ENCODE assay signal across 19 cellular contexts in genomic region chr6:89745728-89746127, GRCh38.
DNase-seq lines count a peak whose midpoint lies in the region; ATAC-seq, FAIRE-seq and TF ChIP-seq lines count a peak whose summit lies in the region.
"Had no signal": no experiment of that assay in that cellular context is flagged by ENCODE, and none has a peak within 500 bp of the region (broad histone marks: within the 10 kb centered on the region; RNA-seq: fewer than 3 reads in every experiment).

No MANE protein-coding gene starts in this region.

- BruUV-seq in mammary epithelial cell (replicated peaks; lab: Mats Ljungman, UMichigan) = no TSS peak

- H3K36me3 ChIP-seq in GM23338 (ENCODE audit: insufficient read depth) = peaks cover 83% of the 10 kb centered on the region
- H3K36me3 ChIP-seq in mammary epithelial cell (ENCODE audit: insufficient read depth, low read length) = peaks cover 27% of the 10 kb centered on the region

- H3K4me3 ChIP-seq in GM23338 = no peak overlapping the region
- H3K4me3 ChIP-seq in mammary epithelial cell (replicated peaks in 1 of 3; ENCODE audit: insufficient read depth in 1 of 3, low read depth in 2 of 3, low read length in 3 of 3) = no peak overlapping the region
- H3K4me3 ChIP-seq: PC-9 had no signal

- in situ Hi-C loops in mammary epithelial cell (cut with MboI; ENCODE audit: low sequenced_read_pairs in 2 of 2) = no loop called here

- H3K27ac Mint-ChIP-seq in GM23338 = no peak overlapping the region
- no peak overlapping the region for H3K27ac Mint-ChIP-seq in progenitor cell of endocrine pancreas
- peak overlapping the region in 2 of 10 donors; percentile 19 to 65 for H3K27ac Mint-ChIP-seq in naive thymus-derived CD8-positive, alpha-beta T cell
- H3K27ac Mint-ChIP-seq: B cell; CD8-positive, alpha-beta T cell had no signal

- intact Hi-C loops in mammary epithelial cell (cut with micrococcal nuclease) = no loop called here

- H3K27me3 ChIP-seq in GM23338 (ENCODE audit: insufficient read depth) (no peaks in the 10 kb centered on the region), mammary epithelial cell (ENCODE audit: insufficient read depth, low read length) (no peaks in the 10 kb centered on the region)

- H3K27ac ChIP-seq in GM23338 (ENCODE audit: low read depth) = peak overlapping the region; percentile 51; the same call in 1 of the 2 replicates
- peak overlapping the region; percentile 43 for H3K27ac ChIP-seq in mammary epithelial cell (ENCODE audit: insufficient read depth, low read depth, low read length)
- H3K27ac ChIP-seq: HL-60, PC-9 had no signal

- FAIRE-seq in D721Med (lab: Jason Lieb, UNC) = no peak
- FAIRE-seq: A204.1 had no signal

- dilution Hi-C loops in mammary epithelial cell (cut with HindIII; ENCODE audit: low sequenced_read_pairs) = no loop called here

- CTCF ChIA-PET in mammary epithelial cell (lab: Charles Lee; ENCODE audit: low non-redundant PET) = no interaction called here

- H3K9me2 ChIP-seq in GM23338 (ENCODE audit: insufficient read depth) = no peaks in the 10 kb centered on the region

- peaks cover 86% of the 10 kb centered on the region for H3K36me3 Mint-ChIP-seq in GM23338 (ENCODE audit: low read depth)
- H3K36me3 Mint-ChIP-seq in progenitor cell of endocrine pancreas (ENCODE audit: insufficient read depth) = peaks cover 24% of the 10 kb centered on the region
- H3K36me3 Mint-ChIP-seq in naive thymus-derived CD8-positive, alpha-beta T cell = peaks cover 0 to 96% (median 40%) of the 10 kb centered on the region in 3 donors

- POLR2A ChIA-PET in naive thymus-derived CD8-positive, alpha-beta T cell (lab: Charles Lee) = no interaction called here

- H3K4me3 Mint-ChIP-seq in GM23338 (no peak overlapping the region), progenitor cell of endocrine pancreas (ENCODE audit: low read depth) (no peak overlapping the region)
- no peak overlapping the region for H3K4me3 Mint-ChIP-seq in naive thymus-derived CD8-positive, alpha-beta T cell
- H3K4me3 Mint-ChIP-seq: B cell; CD8-positive, alpha-beta T cell had no signal

- peaks cover 2% of the 10 kb centered on the region; the same call in 1 of the 2 replicates for H3K79me2 ChIP-seq in GM23338 (replicated peaks; ENCODE audit: insufficient read depth)
- no peaks in the 10 kb centered on the region for H3K79me2 ChIP-seq in mammary epithelial cell (ENCODE audit: insufficient read depth, low read length)

- H3K27me3 Mint-ChIP-seq in GM23338 (ENCODE audit: insufficient read depth, low read depth, poor library complexity) (peaks cover 3% of the 10 kb centered on the region), progenitor cell of endocrine pancreas (no peaks in the 10 kb centered on the region)
- H3K27me3 Mint-ChIP-seq in naive thymus-derived CD8-positive, alpha-beta T cell = no peaks in the 10 kb centered on the region
- H3K27me3 Mint-ChIP-seq: B cell had no signal

- H4K20me1 ChIP-seq in GM23338 (replicated peaks; ENCODE audit: insufficient read depth) (peaks cover 5% of the 10 kb centered on the region; the same call in 1 of the 2 replicates), mammary epithelial cell (ENCODE audit: insufficient read depth, low read length) (no peaks in the 10 kb centered on the region)

- H3K4me1 ChIP-seq in GM23338 (ENCODE audit: insufficient read depth) (no peaks in the 10 kb centered on the region), mammary epithelial cell (ENCODE audit: insufficient read depth, low read length) (peaks cover 8% of the 10 kb centered on the region)

- peaks cover 11% of the 10 kb centered on the region; the same call in 1 of the 2 replicates for H3F3A ChIP-seq in GM23338 (replicated peaks; ENCODE audit: low read depth)

- ATAC-seq in GM23338 (no peak), HG02852 (IDR thresholded peaks at IDR 0.05; ENCODE audit: unreplicated experiment) (no peak)
- ATAC-seq in naive thymus-derived CD8-positive, alpha-beta T cell = no peak
- ATAC-seq: CD8-positive, alpha-beta T cell; HCT116; Right ventricle myocardium inferior had no signal

- TF ChIP-seq CTCF in GM23338 (conservative IDR thresholded peaks at IDR 0.05; ENCODE audit: low read depth in 2 of 2) (no peak), mammary epithelial cell (conservative IDR thresholded peaks at IDR 0.05 in 1 of 2, IDR thresholded peaks at IDR 0.05 in 1 of 2; ENCODE audit: extremely low read depth in 1 of 2, insufficient read depth in 1 of 2, low read depth in 1 of 2, low read length in 2 of 2) (no peak), D721Med (IDR thresholded peaks at IDR 0.05; ENCODE audit: insufficient read depth, missing control alignments) (no peak), progenitor cell of endocrine pancreas (IDR thresholded peaks at IDR 0.05; ENCODE audit: unreplicated experiment) (no peak)

- 94% methylated on average over 2 of the region's 2 CpGs for WGBS in mammary epithelial cell (ENCODE audit: low coverage, missing lambda C conversion rate)

- H3K9ac ChIP-seq in mammary epithelial cell (ENCODE audit: insufficient read depth, low read length) = no peak overlapping the region

- H3K4me1 Mint-ChIP-seq in GM23338 = no peaks in the 10 kb centered on the region
- peaks cover under 1% of the 10 kb centered on the region for H3K4me1 Mint-ChIP-seq in progenitor cell of endocrine pancreas (ENCODE audit: low read depth)
- H3K4me1 Mint-ChIP-seq in naive thymus-derived CD8-positive, alpha-beta T cell = no peaks in the 10 kb centered on the region
- H3K4me1 Mint-ChIP-seq: B cell had no signal

- DNase-seq in AG08395 (ENCODE audit: low spot score) (peak; percentile 7), GM23338 (ENCODE audit: low spot score) (no peak), mammary epithelial cell (no peak), fibroblast of peridontal ligament (ENCODE audit: extremely low read depth) (peak; percentile 89), D721Med (ENCODE audit: insufficient read length, low spot score) (no peak), progenitor cell of endocrine pancreas (ENCODE audit: low spot score, unreplicated experiment) (no peak)
- DNase-seq in naive thymus-derived CD8-positive, alpha-beta T cell = no peak
- DNase-seq: CD8-positive, alpha-beta T cell; KBM-7; NCI-H1092; NCI-H187; NCI-H446; PC-9 had no signal

- H3K9me3 ChIP-seq in mammary epithelial cell (replicated peaks; ENCODE audit: insufficient read depth, low read length) = no peaks in the 10 kb centered on the region

- H2AFZ ChIP-seq in GM23338 (no peak overlapping the region), mammary epithelial cell (ENCODE audit: low read depth, low read length) (no peak overlapping the region)
- H2AFZ ChIP-seq: PC-9 had no signal

- H3K4me2 ChIP-seq in GM23338 (no peak overlapping the region), mammary epithelial cell (ENCODE audit: insufficient read depth, low read depth, low read length) (peak overlapping the region; percentile 66)
- H3K4me2 ChIP-seq: PC-9 had no signal

- H3K9me3 Mint-ChIP-seq in GM23338 (no peaks in the 10 kb centered on the region), progenitor cell of endocrine pancreas (ENCODE audit: low read depth) (no peaks in the 10 kb centered on the region)
- H3K9me3 Mint-ChIP-seq in naive thymus-derived CD8-positive, alpha-beta T cell = no peaks in the 10 kb centered on the region
- H3K9me3 Mint-ChIP-seq: CD8-positive, alpha-beta T cell had no signal

TF ChIP-seq in GM23338, 12 proteins besides CTCF, POLR2A, EP300 and RAD21 (continues in another document):
- TF ChIP-seq EZH2 (IDR thresholded peaks at IDR 0.05; ENCODE audit: low read depth, unreplicated experiment) = no peak
- TF ChIP-seq POLR2AphosphoS5 (IDR thresholded peaks at IDR 0.05; ENCODE audit: low read depth) = no peak
- TF ChIP-seq ZNF114 (CRISPR knock-in tag; IDR thresholded peaks at IDR 0.05) = no peak

Comparison
In these comparisons a context has a peak if more than half of its experiments do, and no peak if none do; other contexts are left out.
1. DNase-seq: peak in AG08395 (single experiment) and fibroblast of peridontal ligament (single experiment); none in GM23338 (single experiment), mammary epithelial cell (single experiment), D721Med (single experiment), progenitor cell of endocrine pancreas (single experiment) and naive thymus-derived CD8-positive, alpha-beta T cell (0 of 10).